Comparison of ENCODE assay signal across 11 cellular contexts in genomic region chr3:9316881-9317341, GRCh38. TPM values are rescaled to one million over a fixed set of nuclear protein-coding genes. Genes with fewer than 3 reads are reported as not detected.
DNase-seq lines count a peak whose midpoint lies in the region; ATAC-seq, FAIRE-seq and TF ChIP-seq lines count a peak whose summit lies in the region.
"Had no signal": no experiment of that assay in that cellular context is flagged by ENCODE, and none has a peak within 500 bp of the region (broad histone marks: within the 10 kb centered on the region; RNA-seq: fewer than 3 reads in every experiment).

No MANE protein-coding gene starts in this region.

- H3K27ac ChIP-seq in AG04450 (ENCODE audit: low read depth, low read length) (peak overlapping the region; percentile 82), heart right ventricle (peak overlapping the region; percentile 50 to 79 (median 72)), pancreas (peak overlapping the region; percentile 17 to 78 (median 76))

- intact Hi-C loops in heart right ventricle (cut with DNase I) (no loop called here), pancreas (cut with DNase I) (no loop called here)

- H3K27me3 ChIP-seq in AG04450 (ENCODE audit: control insufficient read depth, insufficient read depth, low read length) (no peaks in the 10 kb centered on the region), adipocyte (replicated peaks; ENCODE audit: control insufficient read depth, insufficient read depth, low read length) (no peaks in the 10 kb centered on the region), heart right ventricle (no peaks in the 10 kb centered on the region), pancreas (no peaks in the 10 kb centered on the region)

- no peak overlapping the region for H3K27ac Mint-ChIP-seq in activated naive CD8-positive, alpha-beta T cell treated with anti-CD3 and anti-CD28 coated beads for 36 hours
- H3K27ac Mint-ChIP-seq: activated naive CD8-positive, alpha-beta T cell had no signal

- ATAC-seq in heart right ventricle: peak; percentile 36 to 87 (median 72)
- peak; percentile 40 to 77 (median 64) for ATAC-seq in pancreas
- ATAC-seq in GM18909 (IDR thresholded peaks at IDR 0.05; ENCODE audit: poor library complexity, unreplicated experiment): no peak

- no peaks in the 10 kb centered on the region for H3K4me1 Mint-ChIP-seq in activated naive CD8-positive, alpha-beta T cell treated with anti-CD3 and anti-CD28 coated beads for 36 hours

- H3K9me3 ChIP-seq in AG04450 (ENCODE audit: control insufficient read depth, insufficient read depth, low read length) (no peaks in the 10 kb centered on the region), adipocyte (ENCODE audit: control insufficient read depth, low read length) (no peaks in the 10 kb centered on the region), heart right ventricle (no peaks in the 10 kb centered on the region), pancreas (no peaks in the 10 kb centered on the region)

- no peak overlapping the region for H3K4me3 Mint-ChIP-seq in activated naive CD8-positive, alpha-beta T cell treated with anti-CD3 and anti-CD28 coated beads for 36 hours
- H3K4me3 Mint-ChIP-seq: activated naive CD8-positive, alpha-beta T cell had no signal

- H3K4me1 ChIP-seq in adipocyte (ENCODE audit: control insufficient read depth, insufficient read depth, low read length): peaks cover 25% of the 10 kb centered on the region
- H3K4me1 ChIP-seq in heart right ventricle: peaks cover 0 to 23% (median 4%) of the 10 kb centered on the region in 9 donors
- H3K4me1 ChIP-seq in pancreas: no peaks in the 10 kb centered on the region

- H3K27me3 Mint-ChIP-seq in activated naive CD8-positive, alpha-beta T cell treated with anti-CD3 and anti-CD28 coated beads for 36 hours: no peaks in the 10 kb centered on the region
- H3K27me3 Mint-ChIP-seq: activated naive CD8-positive, alpha-beta T cell had no signal

- POLR2A ChIA-PET in AG04450 (lab: Yijun Ruan, JAX): interaction anchor here (0.7 kb wide), 1 partner anchor 332 kb away, joined by 3 read pairs; the partner anchor contains the start of gene MTMR14

- no peaks in the 10 kb centered on the region for H3K36me3 ChIP-seq in adipocyte (ENCODE audit: control insufficient read depth, insufficient read depth, low read length, severe bottlenecking)
- H3K36me3 ChIP-seq in heart right ventricle: no peaks in the 10 kb centered on the region
- H3K36me3 ChIP-seq in pancreas: no peaks in the 10 kb centered on the region

- no peak for FAIRE-seq in pancreas (lab: Jason Lieb, UNC)

- no peaks in the 10 kb centered on the region for H3K36me3 Mint-ChIP-seq in activated naive CD8-positive, alpha-beta T cell treated with anti-CD3 and anti-CD28 coated beads for 36 hours
- H3K36me3 Mint-ChIP-seq: activated naive CD8-positive, alpha-beta T cell had no signal

- TF ChIP-seq CTCF in AG04450 (IDR thresholded peaks at IDR 0.05; ENCODE audit: low read depth, low read length): no peak
- no peak for TF ChIP-seq CTCF in heart right ventricle (IDR thresholded peaks at IDR 0.05)
- no peak for TF ChIP-seq CTCF in pancreas (IDR thresholded peaks at IDR 0.05)

- peak overlapping the region; percentile 52 for H3K9ac ChIP-seq in adipocyte (ENCODE audit: low read length)

- no peaks in the 10 kb centered on the region for H3K9me3 Mint-ChIP-seq in activated naive CD8-positive, alpha-beta T cell treated with anti-CD3 and anti-CD28 coated beads for 36 hours

- 32 to 40% methylated on average over 12 of the region's 12 CpGs for WGBS in heart right ventricle, 2 donors
- whole genome bisulfite sequencing in pancreas, 2 donors: 51 to 55% methylated on average over 12 of the region's 12 CpGs

- DNase-seq in AG04450 (ENCODE audit: low read depth, low spot score) (no peak), adipocyte (ENCODE audit: low read depth) (peak; percentile 49), heart right ventricle (peak in 1 of 2 donors; percentile 17), pancreas (peak in 1 of 6 donors; percentile 6), H4 (ENCODE audit: low spot score) (no peak)
- no peak for DNase-seq in activated CD4-positive, alpha-beta T cell treated with anti-CD3 and anti-CD28 coated beads, Interleukin-2, amount 50 U/mL, for 1 hour
- DNase-seq in activated naive CD8-positive, alpha-beta T cell treated with anti-CD3 and anti-CD28 coated beads for 36 hours: no peak
- DNase-seq: NK-92 treated with Interleukin-12 subunit alpha and Interleukin-12 subunit beta, amount 100 ng/mL, for 24 hours; stimulated activated CD4-positive, alpha-beta T cell treated with anti-CD3 and anti-CD28 coated beads, Interleukin-4, amount 100 ng/mL, for 24 hours had no signal

- CTCF ChIA-PET in AG04450 (lab: Charles Lee): interaction anchor here (1.8 kb wide), 1 partner anchor 14 kb away, joined by 18 read pairs; no protein-coding TSS in a partner anchor

- peak overlapping the region; percentile 7 for H3K4me3 ChIP-seq in AG04450 (ENCODE audit: low read depth, low read length)
- peak overlapping the region; percentile 70 for H3K4me3 ChIP-seq in adipocyte (ENCODE audit: low read length)
- H3K4me3 ChIP-seq in heart right ventricle: peak overlapping the region in 8 of 10 donors; percentile 17 to 48 (median 36)
- no peak overlapping the region for H3K4me3 ChIP-seq in pancreas

RNA-seq across cellular contexts. Expression of gene THUMPD3, which starts 45.9 kb away (rescaled TPM):
- polyA plus RNA-seq in AG04450 (2011; rRNA removed): 43.3 and 49.8 TPM in 2 replicates
- polyA minus RNA-seq in AG04450 (2011; rRNA and poly(A)+ RNA removed): 41.8 and 46.6 TPM in 2 replicates
- 10 to 100 TPM; 40.3 to 72.1 (median 52.5) TPM for total RNA-seq in heart right ventricle
- polyA plus RNA-seq in heart right ventricle: 10 to 100 TPM; 40.7 to 57.4 TPM
- total RNA-seq in pancreas: 10 to 100 TPM; 14.0 to 22.5 (median 16.4) TPM
- polyA plus RNA-seq in pancreas: 10 to 100 TPM; 12.0 to 20.6 TPM
- total RNA-seq in activated naive CD8-positive, alpha-beta T cell treated with anti-CD3 and anti-CD28 coated beads for 36 hours: 10 to 100 TPM; 62.5 to 63.8 TPM
- total RNA-seq in H4 (2014; rRNA removed; shearing (Covaris generic)): 44.0 and 49.3 TPM in 2 replicates

Comparison
In these comparisons a context has a peak if more than half of its experiments do, and no peak if none do; other contexts are left out.
1. H3K4me3 ChIP-seq: peak in AG04450 (single experiment), adipocyte (single experiment) and heart right ventricle (8 of 10); none in pancreas (0 of 4).
2. Peak in every context shown above with its lines, with median percentiles within 50 percentile points of each other: H3K27ac ChIP-seq.